In genomic region chr12:76029982-76030377, GRCh38 we compare ENCODE assay signal across 8 cellular contexts. TPM values are rescaled to one million over a fixed set of nuclear protein-coding genes. Genes with fewer than 3 reads are reported as not detected.
DNase-seq lines count a peak whose midpoint lies in the region; ATAC-seq and TF ChIP-seq lines count a peak whose summit lies in the region.

No MANE protein-coding gene starts in this region.

- H2AK5ac ChIP-seq in IMR-90 (ENCODE audit: low read depth, low read length): peak overlapping the region; percentile 90

- peak; percentile 65; the same call in 1 of the 2 replicates for TF ChIP-seq POLR2A in IMR-90 (IDR thresholded peaks at IDR 0.05; ENCODE audit: low read depth, low read length)
- TF ChIP-seq POLR2A in adrenal gland (IDR thresholded peaks at IDR 0.05): peak in 1 of 2 donors; percentile 40

- peaks cover 75% of the 10 kb centered on the region for H3K36me3 Mint-ChIP-seq in stimulated activated effector memory CD8-positive, alpha-beta T cell treated with anti-CD3 and anti-CD28 coated beads, Interleukin-12 subunit alpha, Interleukin-12 subunit beta, amount 100 ng/mL, for 72 hours

- ATAC-seq in IMR-90 (ENCODE audit: low read depth): no peak
- ATAC-seq in stimulated activated effector memory CD8-positive, alpha-beta T cell treated with anti-CD3 and anti-CD28 coated beads, Interleukin-12 subunit alpha, Interleukin-12 subunit beta, amount 100 ng/mL, for 72 hours: no peak
- no peak for ATAC-seq in GM21717 (IDR thresholded peaks at IDR 0.05; ENCODE audit: unreplicated experiment)
- ATAC-seq in GM21367 (IDR thresholded peaks at IDR 0.05; ENCODE audit: unreplicated experiment): no peak

- no peak overlapping the region for H2BK15ac ChIP-seq in IMR-90 (ENCODE audit: low read depth, low read length)

- H2BK120ac ChIP-seq in IMR-90 (ENCODE audit: low read depth, low read length): peak overlapping the region; percentile 84

- peak overlapping the region; percentile 100 for H3K14ac ChIP-seq in IMR-90 (replicated peaks; ENCODE audit: low read depth, low read length)

- peaks cover 33% of the 10 kb centered on the region for H4K20me1 ChIP-seq in IMR-90 (ENCODE audit: insufficient read depth, low read length)

- POLR2A ChIA-PET in IMR-90 (lab: Charles Lee; ENCODE audit: unreplicated experiment): interaction anchor here (0.6 kb wide), 1 partner anchor 53 kb away, joined by 9 read pairs; no protein-coding TSS in a partner anchor

- peak overlapping the region; percentile 76 for H4K5ac ChIP-seq in IMR-90 (ENCODE audit: low read depth, low read length)

- peak overlapping the region; percentile 99 for H3K56ac ChIP-seq in IMR-90 (ENCODE audit: extremely low read depth, insufficient read depth, low read length)

- H4K8ac ChIP-seq in IMR-90 (ENCODE audit: low read depth in 2 of 2, low read length in 2 of 2): peak overlapping the region; percentile 45 to 66

- H2BK20ac ChIP-seq in IMR-90 (ENCODE audit: low read depth, low read length): 0 out of 2 replicates have a peak overlapping the region, but pooled peaks have one; percentile 9

- peak overlapping the region; percentile 83 for H2AFZ ChIP-seq in IMR-90 (replicated peaks; ENCODE audit: low read length, poor library complexity)

- H3K9ac ChIP-seq in IMR-90 (ENCODE audit: low read depth, low read length): peak overlapping the region; percentile 100

- H3K27ac ChIP-seq in IMR-90 (ENCODE audit: insufficient read depth, low read length): peak overlapping the region; percentile 98
- H3K27ac ChIP-seq in adrenal gland: peak overlapping the region in 4 of 5 donors; percentile 89 to 96 (median 94)

- H3K36me3 ChIP-seq in IMR-90 (ENCODE audit: control insufficient read depth, insufficient read depth, low read length) (peaks cover 28% of the 10 kb centered on the region), adrenal gland (replicated peaks in 1 of 2) (no peaks in the 10 kb centered on the region)

- H3K18ac ChIP-seq in IMR-90 (ENCODE audit: low read depth, low read length): peak overlapping the region; percentile 98

- TF ChIP-seq CTCF in IMR-90 (conservative IDR thresholded peaks at IDR 0.05; ENCODE audit: low read depth, low read length) (no peak), adrenal gland (IDR thresholded peaks at IDR 0.05) (no peak)

- peak overlapping the region; percentile 90 for H3K4me3 Mint-ChIP-seq in stimulated activated effector memory CD8-positive, alpha-beta T cell treated with anti-CD3 and anti-CD28 coated beads, Interleukin-12 subunit alpha, Interleukin-12 subunit beta, amount 100 ng/mL, for 72 hours

- H3K4me1 Mint-ChIP-seq in stimulated activated effector memory CD8-positive, alpha-beta T cell treated with anti-CD3 and anti-CD28 coated beads, Interleukin-12 subunit alpha, Interleukin-12 subunit beta, amount 100 ng/mL, for 72 hours: peaks cover 49% of the 10 kb centered on the region

- H4K91ac ChIP-seq in IMR-90 (ENCODE audit: insufficient read depth, low read depth, low read length): peak overlapping the region; percentile 94

- H2BK5ac ChIP-seq in IMR-90 (ENCODE audit: low read depth, low read length, poor library complexity, severe bottlenecking): peak overlapping the region; percentile 97

- dilution Hi-C loops in IMR-90 (cut with HindIII; ENCODE audit: low sequenced_read_pairs, unreplicated experiment): no loop called here

- in situ Hi-C loops in IMR-90 (cut with MboI; ENCODE audit: low sequenced_read_pairs): loop anchor here (5.0 to 25.0 kb wide), 3 partner anchors 213 to 693 kb away; partner anchors contain the start of genes CAPS2 and GLIPR1L1

- 0% methylated on average over 4 of the region's 22 CpGs; no CpG with 5 or more reads in 1 of the 2 experiments for WGBS in IMR-90 (ENCODE audit: extremely low coverage in 2 of 2, insufficient read length in 1 of 2), 2 experiments
- WGBS in adrenal gland, 4 donors: 0 to 3% (median 1%) methylated on average over 8 to 22 of the region's 22 CpGs

- no peaks in the 10 kb centered on the region for H3K9me3 ChIP-seq in IMR-90 (ENCODE audit: control insufficient read depth, insufficient read depth, low read length)
- H3K9me3 ChIP-seq in adrenal gland (replicated peaks in 1 of 3): no peaks in the 10 kb centered on the region

- peak; percentile 1; the same call in 1 of the 2 replicates for TF ChIP-seq RAD21 in IMR-90 (IDR thresholded peaks at IDR 0.05; ENCODE audit: low read length)

- intact Hi-C loops in IMR-90 (cut with micrococcal nuclease) (loop anchor here (5.0 kb wide), 3 partner anchors 93 to 698 kb away; partner anchors contain the start of genes CAPS2 and GLIPR1L1), adrenal gland (cut with DNase I) (loop anchor here (5.0 to 10.0 kb wide), 2 partner anchors 208 to 505 kb away; no protein-coding TSS in a partner anchor)

- peak; percentile 65 for DNase-seq in DMS53 (lab: John Stamatoyannopoulos, UW)
- peak; percentile 49 for DNase-seq in IMR-90
- DNase-seq in adrenal gland: peak in 4 of 7 donors; percentile 15 to 36 (median 31)
- DNase-seq in islet precursor cell: peak; percentile 65
- DNase-seq in stimulated activated effector memory CD8-positive, alpha-beta T cell treated with anti-CD3 and anti-CD28 coated beads, Interleukin-12 subunit alpha, Interleukin-12 subunit beta, amount 100 ng/mL, for 72 hours (ENCODE audit: low spot score in 2 of 2): no peak
- no peak for DNase-seq in MV-4-11 (lab: John Stamatoyannopoulos, UW)

- no peaks in the 10 kb centered on the region for H3K27me3 ChIP-seq in IMR-90 (ENCODE audit: control insufficient read depth, insufficient read depth, low read length)
- H3K27me3 ChIP-seq in adrenal gland: no peaks in the 10 kb centered on the region

- CTCF ChIA-PET in IMR-90 (lab: Yijun Ruan, JAX): no interaction called here

- BruUV-seq in IMR-90 (replicated peaks; lab: Mats Ljungman, UMichigan): no TSS peak

- peaks cover 1% of the 10 kb centered on the region for H3K9me1 ChIP-seq in IMR-90 (ENCODE audit: insufficient read depth, low read length)

- H3K23ac ChIP-seq in IMR-90 (ENCODE audit: low read depth, low read length): peak overlapping the region; percentile 99

- peak overlapping the region; percentile 63; the same call in 1 of the 2 replicates for H3K4me2 ChIP-seq in IMR-90 (ENCODE audit: low read depth, low read length)

- H3K9me3 Mint-ChIP-seq in stimulated activated effector memory CD8-positive, alpha-beta T cell treated with anti-CD3 and anti-CD28 coated beads, Interleukin-12 subunit alpha, Interleukin-12 subunit beta, amount 100 ng/mL, for 72 hours: no peaks in the 10 kb centered on the region

- peaks cover 4% of the 10 kb centered on the region for H3K4me1 ChIP-seq in IMR-90 (ENCODE audit: control insufficient read depth, insufficient read depth, low read length)
- H3K4me1 ChIP-seq in adrenal gland (replicated peaks in 1 of 2): peaks cover 17 to 42% of the 10 kb centered on the region in 2 donors

- H3K27ac Mint-ChIP-seq in stimulated activated effector memory CD8-positive, alpha-beta T cell treated with anti-CD3 and anti-CD28 coated beads, Interleukin-12 subunit alpha, Interleukin-12 subunit beta, amount 100 ng/mL, for 72 hours: peak overlapping the region; percentile 98

- H3K4me3 ChIP-seq in IMR-90 (ENCODE audit: insufficient read depth, low read depth, low read length) (peak overlapping the region; percentile 98), adrenal gland (peak overlapping the region; percentile 7 to 72 (median 70))

- H2AK9ac ChIP-seq in IMR-90 (replicated peaks; ENCODE audit: low read depth, low read length, poor library complexity): peak overlapping the region; percentile 94

- H3K4ac ChIP-seq in IMR-90 (ENCODE audit: low read depth, low read length): peak overlapping the region; percentile 99

- peaks cover 1 to 29% of the 10 kb centered on the region in 2 experiments for H3K79me1 ChIP-seq in IMR-90 (ENCODE audit: low read depth in 1 of 2, low read length in 2 of 2)

TF ChIP-seq in IMR-90, 13 proteins besides CTCF, POLR2A, EP300 and RAD21:
- TF ChIP-seq CHD1 (IDR thresholded peaks at IDR 0.05; ENCODE audit: low read depth, low read length) (peak; percentile 88; the same call in 1 of the 2 replicates), RCOR1 (IDR thresholded peaks at IDR 0.05; ENCODE audit: insufficient replicate concordance, low read length) (no peak)

RNA-seq across cellular contexts. Expression of gene PHLDA1, which starts 1.6 kb away (rescaled TPM):
- total RNA-seq in IMR-90 (2012; rRNA removed): 27.8 and 47.8 TPM in 2 replicates
- polyA plus RNA-seq in IMR-90 (2012; rRNA removed): 28.9 and 32.4 TPM in 2 replicates
- 38.1 and 58.3 TPM in 2 replicates for polyA plus RNA-seq in IMR-90 (2012; cell fraction: cytosol; rRNA removed)
- polyA plus RNA-seq in IMR-90 (2012; cell fraction: nucleus; rRNA removed; ENCODE audit: low replicate concordance): 63.4 and 81.1 TPM in 2 replicates
- 10 to 100 TPM; 13.1 to 49.3 (median 35.3) TPM for total RNA-seq in adrenal gland
- 10 to 100 TPM; 12.2 to 19.7 (median 17.6) TPM for polyA plus RNA-seq in adrenal gland

RNA-seq across cellular contexts. Expression of gene NAP1L1, which starts 54.5 kb away (rescaled TPM):
- total RNA-seq in IMR-90 (2012; rRNA removed) (86.4 and 166 TPM in 2 replicates), adrenal gland (100 to 1,000 TPM; 261 to 518 (median 393) TPM)
- polyA plus RNA-seq in IMR-90 (2012; rRNA removed) (160 and 200 TPM in 2 replicates), adrenal gland (100 to 1,000 TPM; 260 to 356 (median 341) TPM)
- 69.9 and 71.8 TPM in 2 replicates for polyA plus RNA-seq in IMR-90 (2012; cell fraction: cytosol; rRNA removed)
- 28.8 and 129 TPM in 2 replicates for polyA plus RNA-seq in IMR-90 (2012; cell fraction: nucleus; rRNA removed; ENCODE audit: low replicate concordance)

Comparison
In these comparisons a context has a peak if more than half of its experiments do, and no peak if none do; other contexts are left out.
1. DNase-seq: peak in DMS53 (single experiment), IMR-90 (single experiment), adrenal gland (4 of 7) and islet precursor cell (single experiment); none in stimulated activated effector memory CD8-positive, alpha-beta T cell treated with anti-CD3 and anti-CD28 coated beads, Interleukin-12 subunit alpha, Interleukin-12 subunit beta, amount 100 ng/mL, for 72 hours (0 of 2) and MV-4-11 (single experiment).